ENCODE assay signal across 37 cellular contexts in the genomic region with DNA sequence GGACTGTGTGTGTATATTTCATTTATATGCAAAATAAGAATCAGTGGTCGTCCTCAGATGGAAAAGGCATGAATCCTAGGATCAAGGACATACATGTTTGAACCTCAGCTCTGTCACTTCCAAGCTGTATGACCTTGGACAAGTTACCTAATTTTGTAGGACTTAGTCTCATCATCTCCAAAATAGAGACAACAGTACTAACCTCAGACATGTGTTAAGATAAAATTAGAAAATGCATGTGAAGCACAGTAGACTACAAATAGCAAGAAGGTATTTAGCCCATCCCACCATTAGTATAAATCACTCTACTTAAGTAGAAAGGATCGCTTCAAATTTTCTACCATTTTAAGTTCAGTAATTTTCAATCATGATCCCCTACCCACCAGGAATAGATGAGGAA.
"Had no signal": no experiment of that assay in that cellular context is flagged by ENCODE, and none has a peak within 500 bp of the region (broad histone marks: within the 10 kb centered on the region; RNA-seq: fewer than 3 reads in every experiment).

No MANE protein-coding gene starts in this region.

- FAIRE-seq: bronchial epithelial cell, TTC549 had no signal

- H3K27ac Mint-ChIP-seq: activated B cell treated with CpG ODN at 0.5 μM for 24 hours; activated CD4-positive, alpha-beta T cell treated with anti-CD3 and anti-CD28 coated beads, Interleukin-2, amount 10 ng/mL, durations not matched to agents 24 days and 14 days; activated naive CD4-positive, alpha-beta T cell treated with anti-CD3 and anti-CD28 coated beads, Interleukin-2, amount 10 ng/mL, durations not matched to agents 7 days and 5 days; activated naive CD4-positive, alpha-beta T cell treated with anti-CD3 and anti-CD28 coated beads, Interleukin-2, amount 50 U/mL, for 24 hours; activated naive CD8-positive, alpha-beta T cell; activated naive CD8-positive, alpha-beta T cell treated with anti-CD3 and anti-CD28 coated beads, Interleukin-2, amount 10 ng/mL, durations not matched to agents 7 days and 5 days; brain; T-helper 1 cell treated with Interleukin-12 subunit alpha and Interleukin-12 subunit beta and Interleukin-4 antibody, amounts not matched to agents 30 μg/mL and 1 μg/mL, for 36 hours; T-helper 2 cell treated with Interferon-gamma antibody and Interleukin-4, amounts not matched to agents 5 μg/mL and 100 μg/mL, for 36 hours had no signal

- H3K27me3 ChIP-seq: ascending aorta, cardiac muscle cell had no signal

- H3K4me1 ChIP-seq: ascending aorta had no signal

- H3K27me3 Mint-ChIP-seq: activated B cell treated with CpG ODN at 0.5 μM for 24 hours; activated CD4-positive, alpha-beta memory T cell treated with anti-CD3 and anti-CD28 coated beads for 36 hours; activated CD4-positive, alpha-beta T cell treated with anti-CD3 and anti-CD28 coated beads, Interleukin-2, amount 10 ng/mL, durations not matched to agents 24 days and 14 days; activated CD8-positive, alpha-beta T cell treated with anti-CD3 and anti-CD28 coated beads for 36 hours; activated naive CD4-positive, alpha-beta T cell treated with anti-CD3 and anti-CD28 coated beads, Interleukin-2, amount 10 ng/mL, durations not matched to agents 7 days and 5 days; activated naive CD4-positive, alpha-beta T cell treated with anti-CD3 and anti-CD28 coated beads, Interleukin-2, amount 50 U/mL, for 24 hours; activated naive CD8-positive, alpha-beta T cell; activated naive CD8-positive, alpha-beta T cell treated with anti-CD3 and anti-CD28 coated beads, Interleukin-2, amount 10 ng/mL, durations not matched to agents 7 days and 5 days; activated naive CD8-positive, alpha-beta T cell treated with anti-CD3 and anti-CD28 coated beads, Interleukin-2, amount 50 U/mL, for 24 hours; brain; central memory CD8-positive, alpha-beta T cell had no signal

- H3K27ac ChIP-seq: ascending aorta, cardiac muscle cell, VCaP had no signal

- H3K4me3 ChIP-seq: ascending aorta, cardiac muscle cell had no signal

- H3K4me1 Mint-ChIP-seq: brain had no signal

- ATAC-seq: activated CD8-positive, alpha-beta T cell treated with anti-CD3 and anti-CD28 coated beads for 36 hours had no signal

- DNase-seq: activated B cell treated with CpG ODN at 0.5 μM for 24 hours; activated CD4-positive, alpha-beta memory T cell treated with anti-CD3 and anti-CD28 coated beads for 36 hours; activated CD4-positive, alpha-beta T cell treated with anti-CD3 and anti-CD28 coated beads for 4 hours; activated CD4-positive, alpha-beta T cell treated with anti-CD3 and anti-CD28 coated beads, Interleukin-2, amount 10 ng/mL, durations not matched to agents 24 days and 14 days; activated CD4-positive, alpha-beta T cell treated with anti-CD3 and anti-CD28 coated beads, Interleukin-2, amount 50 U/mL, for 1 hour; activated CD4-positive, alpha-beta T cell treated with anti-CD3 and anti-CD28 coated beads, Interleukin-2, amount 50 U/mL, for 4 hours; activated CD4-positive, CD25-positive, alpha-beta regulatory T cell treated with anti-CD3 and anti-CD28 coated beads, Interleukin-2, amount 50 U/mL, for 72 hours; activated CD8-positive, alpha-beta memory T cell treated with anti-CD3 and anti-CD28 coated beads, Interleukin-2, amount 50 U/mL, for 4 hours; activated CD8-positive, alpha-beta T cell treated with anti-CD3 and anti-CD28 coated beads for 36 hours; activated effector memory CD4-positive, alpha-beta T cell treated with Interleukin-2 at 50 U/mL for 16 hours; activated gamma-delta T cell; activated naive CD4-positive, alpha-beta T cell treated with anti-CD3 and anti-CD28 coated beads, Interleukin-2, amount 10 ng/mL, durations not matched to agents 7 days and 5 days; activated naive CD4-positive, alpha-beta T cell treated with Interleukin-2 at 50 U/mL for 16 hours; activated naive CD8-positive, alpha-beta T cell treated with anti-CD3 and anti-CD28 coated beads, Interleukin-2, amount 10 ng/mL, durations not matched to agents 7 days and 5 days; activated naive CD8-positive, alpha-beta T cell treated with anti-CD3 and anti-CD28 coated beads, Interleukin-2, amount 50 U/mL, for 24 hours; activated T-cell treated with anti-CD3 and anti-CD28 coated beads for 4 hours; activated T-cell treated with anti-CD3 and anti-CD28 coated beads, Interleukin-2, amount 50 U/mL, for 1 hour; activated T-cell treated with anti-CD3 and anti-CD28 coated beads, Interleukin-2, amount 50 U/mL, for 48 hours; amygdala; anterior cingulate cortex; caudate nucleus; cerebellar nuclear complex; T-helper 1 cell; T-helper 2 cell; T-helper 9 cell had no signal

- H3K36me3 Mint-ChIP-seq: activated naive CD4-positive, alpha-beta T cell treated with anti-CD3 and anti-CD28 coated beads, Interleukin-2, amount 10 ng/mL, durations not matched to agents 7 days and 5 days had no signal

- H3K36me3 ChIP-seq: cardiac muscle cell had no signal

- H3K9me3 ChIP-seq: ascending aorta had no signal

- H3K9me3 Mint-ChIP-seq: activated B cell treated with CpG ODN at 0.5 μM for 24 hours; activated CD4-positive, alpha-beta memory T cell treated with anti-CD3 and anti-CD28 coated beads for 36 hours; activated CD8-positive, alpha-beta T cell treated with anti-CD3 and anti-CD28 coated beads for 36 hours; activated naive CD4-positive, alpha-beta T cell treated with anti-CD3 and anti-CD28 coated beads, Interleukin-2, amount 10 ng/mL, durations not matched to agents 7 days and 5 days; activated naive CD8-positive, alpha-beta T cell treated with anti-CD3 and anti-CD28 coated beads, Interleukin-2, amount 50 U/mL, for 24 hours; activated T-helper 2 cell treated with anti-CD3 and anti-CD28 coated beads, Interferon-gamma antibody, Interleukin-2, Interleukin-4, amounts not matched to agents 10 μg/mL and 5 μg/mL and 100 μg/mL, durations not matched to agents 14 hours and 24 hours and 36 hours; brain; central memory CD8-positive, alpha-beta T cell; T-helper 1 cell treated with Interleukin-12 subunit alpha and Interleukin-12 subunit beta and Interleukin-4 antibody, amounts not matched to agents 30 μg/mL and 1 μg/mL, for 36 hours had no signal

- H3K4me3 Mint-ChIP-seq: activated B cell treated with CpG ODN at 0.5 μM for 24 hours; activated CD4-positive, alpha-beta memory T cell treated with anti-CD3 and anti-CD28 coated beads for 36 hours; activated CD4-positive, alpha-beta T cell treated with anti-CD3 and anti-CD28 coated beads, Interleukin-2, amount 10 ng/mL, durations not matched to agents 24 days and 14 days; activated CD8-positive, alpha-beta T cell treated with anti-CD3 and anti-CD28 coated beads for 36 hours; activated naive CD4-positive, alpha-beta T cell treated with anti-CD3 and anti-CD28 coated beads, Interleukin-2, amount 10 ng/mL, durations not matched to agents 7 days and 5 days; activated naive CD4-positive, alpha-beta T cell treated with anti-CD3 and anti-CD28 coated beads, Interleukin-2, amount 50 U/mL, for 24 hours; activated naive CD8-positive, alpha-beta T cell; activated naive CD8-positive, alpha-beta T cell treated with anti-CD3 and anti-CD28 coated beads, Interleukin-2, amount 10 ng/mL, durations not matched to agents 7 days and 5 days; activated naive CD8-positive, alpha-beta T cell treated with anti-CD3 and anti-CD28 coated beads, Interleukin-2, amount 50 U/mL, for 24 hours; brain; central memory CD8-positive, alpha-beta T cell; T-helper 1 cell treated with Interleukin-12 subunit alpha and Interleukin-12 subunit beta and Interleukin-4 antibody, amounts not matched to agents 30 μg/mL and 1 μg/mL, for 36 hours; T-helper 2 cell treated with Interferon-gamma antibody and Interleukin-4, amounts not matched to agents 5 μg/mL and 100 μg/mL, for 36 hours had no signal
